Comparison of ENCODE assay signal across 20 cellular contexts in genomic region chr3:195773956-195774537, GRCh38. TPM values are rescaled to one million over a fixed set of nuclear protein-coding genes. Genes with fewer than 3 reads are reported as not detected.
"Had no signal": no experiment of that assay in that cellular context is flagged by ENCODE, and none has a peak within 500 bp of the region (broad histone marks: within the 10 kb centered on the region; RNA-seq: fewer than 3 reads in every experiment).

No MANE protein-coding gene starts in this region.

- DNase-seq: activated CD4-positive, alpha-beta T cell treated with anti-CD3 and anti-CD28 coated beads, Interleukin-2, amount 50 U/mL, for 1 hour; activated CD4-positive, CD25-positive, alpha-beta regulatory T cell; activated CD8-positive, alpha-beta memory T cell treated with anti-CD3 and anti-CD28 coated beads, Interleukin-2, amount 50 U/mL, for 4 hours; activated effector memory CD4-positive, alpha-beta T cell treated with Interleukin-2 at 50 U/mL for 16 hours; activated naive CD4-positive, alpha-beta T cell treated with anti-CD3 and anti-CD28 coated beads, Interleukin-2, amount 10 ng/mL, durations not matched to agents 7 days and 5 days; activated naive CD8-positive, alpha-beta T cell treated with anti-CD3 and anti-CD28 coated beads, Interleukin-2, amount 50 U/mL, for 24 hours; cerebellar nuclear complex; cortex of kidney; immature natural killer cell; lower lobe of right lung; nephron progenitor cell; occipital lobe; SK-N-SH; stimulated activated CD4-positive, alpha-beta T cell treated with anti-CD3 and anti-CD28 coated beads, Interleukin-15, amount 100 ng/mL, for 24 hours; stimulated activated CD4-positive, alpha-beta T cell treated with anti-CD3 and anti-CD28 coated beads, Interleukin-4, amount 100 ng/mL, for 1 hour; stomach had no signal

- H3K4me3 ChIP-seq: ascending aorta, breast epithelium, lower lobe of right lung, stomach had no signal

- H3K27ac ChIP-seq: ascending aorta, breast epithelium, lower lobe of right lung, stomach had no signal

- H3K36me3 ChIP-seq: ascending aorta, breast epithelium, lower lobe of right lung, stomach had no signal

- H3K27me3 ChIP-seq: ascending aorta, breast epithelium had no signal

- H3K9me3 ChIP-seq: ascending aorta, breast epithelium, lower lobe of right lung, SK-N-SH, stomach had no signal

- H3K4me1 ChIP-seq: ascending aorta, breast epithelium, lower lobe of right lung, stomach had no signal

- ATAC-seq: activated naive CD8-positive, alpha-beta T cell treated with anti-CD3 and anti-CD28 coated beads, Interleukin-2, amount 50 U/mL, for 24 hours; stimulated activated effector memory CD8-positive, alpha-beta T cell treated with anti-CD3 and anti-CD28 coated beads, Interleukin-12 subunit alpha, Interleukin-12 subunit beta, amount 100 ng/mL, for 72 hours had no signal

RNA-seq across cellular contexts. Expression of gene MUC4, which starts 37.7 kb away (rescaled TPM):
- total RNA-seq: ascending aorta, occipital lobe, posterior vena cava had no signal
